21 cellular contexts compared by ENCODE assay signal in the genomic region with DNA sequence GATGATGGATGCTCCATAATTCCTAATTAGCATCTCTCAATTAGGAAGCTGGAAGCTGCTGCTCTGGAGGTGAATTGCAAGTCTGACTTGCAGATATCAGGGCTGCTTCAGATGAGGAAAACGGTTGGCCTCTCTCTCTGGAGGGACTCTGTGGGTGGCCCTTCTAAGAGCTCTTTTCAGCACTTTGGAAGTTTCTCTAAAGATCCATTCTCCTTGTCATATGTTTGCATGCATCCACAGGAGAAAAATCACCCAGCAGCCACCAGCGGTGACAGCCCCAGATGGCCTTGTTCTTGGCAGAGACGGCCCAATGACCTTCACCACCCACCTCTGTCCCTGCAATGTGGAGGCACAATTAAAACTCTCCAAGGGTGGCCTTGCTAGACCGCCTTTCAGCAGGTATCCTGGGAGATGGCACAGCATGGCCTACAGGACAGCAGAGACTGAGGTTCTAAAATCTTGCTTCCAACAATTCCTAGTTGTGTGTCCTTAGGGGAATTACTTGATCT. TPM values are rescaled to one million over a fixed set of nuclear protein-coding genes. Genes with fewer than 3 reads are reported as not detected.
DNase-seq lines count a peak whose midpoint lies in the region; ATAC-seq, FAIRE-seq and TF ChIP-seq lines count a peak whose summit lies in the region.
"Had no signal": no experiment of that assay in that cellular context is flagged by ENCODE, and none has a peak within 500 bp of the region (broad histone marks: within the 10 kb centered on the region; RNA-seq: fewer than 3 reads in every experiment).

No MANE protein-coding gene starts in this region.

- H2BK5ac ChIP-seq in H1 (ENCODE audit: low read depth, low read length), result no peak overlapping the region

- H3K9me2 ChIP-seq in hepatocyte (replicated peaks; ENCODE audit: insufficient read depth), result no peaks in the 10 kb centered on the region

- no peak overlapping the region for H4K8ac ChIP-seq in H1 (ENCODE audit: extremely low read depth, insufficient read depth, low read length)

- intact Hi-C loops in Right ventricle myocardium superior (cut with DNase I), result no loop called here
- intact Hi-C loops in cardiac septum (cut with DNase I), result no loop called here

- H4K5ac ChIP-seq in H1 (ENCODE audit: insufficient read length, low read depth, low read length), result no peak overlapping the region

- H3K9me3 Mint-ChIP-seq in osteocyte (ENCODE audit: unreplicated experiment), result peaks cover 3% of the 10 kb centered on the region
- H3K9me3 Mint-ChIP-seq in activated CD4-positive, alpha-beta T cell treated with anti-CD3 and anti-CD28 coated beads, Interleukin-2, amount 10 ng/mL, durations not matched to agents 7 days and 5 days, result peaks cover 2% of the 10 kb centered on the region
- H3K9me3 Mint-ChIP-seq: GM23338 had no signal

- H3K36me3 Mint-ChIP-seq in osteocyte (ENCODE audit: unreplicated experiment), result no peaks in the 10 kb centered on the region
- no peaks in the 10 kb centered on the region for H3K36me3 Mint-ChIP-seq in activated CD4-positive, alpha-beta T cell treated with anti-CD3 and anti-CD28 coated beads, Interleukin-2, amount 10 ng/mL, durations not matched to agents 7 days and 5 days (ENCODE audit: low read depth)
- H3K36me3 Mint-ChIP-seq: CD4-positive, alpha-beta memory T cell had no signal

- H3K18ac ChIP-seq in H1 (ENCODE audit: extremely low read depth, low read length), result no peak overlapping the region

- no peak for DNase-seq in Right ventricle myocardium superior
- DNase-seq in cardiac septum (ENCODE audit: low spot score), result no peak
- DNase-seq in H1 (ENCODE audit: low read depth in 1 of 2, low spot score in 2 of 2), result no peak
- DNase-seq in osteocyte (ENCODE audit: extremely low spot score, unreplicated experiment), result peak; percentile 25
- DNase-seq in activated CD4-positive, alpha-beta T cell treated with anti-CD3 and anti-CD28 coated beads, Interleukin-2, amount 10 ng/mL, durations not matched to agents 7 days and 5 days, result no peak
- no peak for DNase-seq in hepatocyte (ENCODE audit: low spot score)
- DNase-seq: C1 segment of cervical spinal cord; Calu3; CD4-positive, alpha-beta memory T cell; COR-L47; DMS53; DMS79 treated with DMSO at 0.1 percent for 48 hours; GF-D8 had no signal

- no peaks in the 10 kb centered on the region for H3K36me3 ChIP-seq in H1 (ENCODE audit: control insufficient read depth in 2 of 4, insufficient read depth in 4 of 4, low read length in 3 of 4)
- no peaks in the 10 kb centered on the region for H3K36me3 ChIP-seq in hepatocyte (replicated peaks; ENCODE audit: insufficient read depth, low read depth)
- H3K36me3 ChIP-seq: HAP-1 had no signal

- no peaks in the 10 kb centered on the region; the same call in 1 of the 2 replicates for H3K79me1 ChIP-seq in H1 (ENCODE audit: low read depth, low read length)

- H3K14ac ChIP-seq in H1 (ENCODE audit: insufficient read length), result no peak overlapping the region

- H2BK12ac ChIP-seq in H1 (ENCODE audit: low read depth, low read length), result no peak overlapping the region

- no peak overlapping the region for H2BK20ac ChIP-seq in H1 (ENCODE audit: low read length)

- peak overlapping the region; percentile 11 for H3K23ac ChIP-seq in H1 (ENCODE audit: insufficient read length)

- 78% methylated on average over 4 of the region's 4 CpGs; no CpG with 5 or more reads in 1 of the 2 experiments for WGBS in H1 (ENCODE audit: extremely low coverage in 1 of 2, insufficient coverage in 1 of 2, insufficient read length in 1 of 2, insufficient replicate concordance in 2 of 2, low coverage in 1 of 2, low lambda C conversion rate in 2 of 2, missing lambda C conversion rate in 1 of 2), 2 experiments
- WGBS in hepatocyte (ENCODE audit: low lambda C conversion rate, missing lambda C conversion rate), result 74% methylated on average over 4 of the region's 4 CpGs

- H2AFZ ChIP-seq in H1 (ENCODE audit: low read length) (no peak overlapping the region), hepatocyte (no peak overlapping the region)
- H2AFZ ChIP-seq: GM23338 had no signal

- TF ChIP-seq POLR2A in H1 (IDR thresholded peaks at IDR 0.05; ENCODE audit: control extremely low read depth in 1 of 2, low read depth in 2 of 2, low read length in 2 of 2), result no peak

- H3K4me1 ChIP-seq in H1 (replicated peaks in 1 of 4; ENCODE audit: control insufficient read depth in 3 of 4, insufficient read depth in 4 of 4, low read length in 3 of 4), result no peaks in the 10 kb centered on the region
- no peaks in the 10 kb centered on the region for H3K4me1 ChIP-seq in hepatocyte (ENCODE audit: insufficient read depth)
- H3K4me1 ChIP-seq: HAP-1 had no signal

- peak; percentile 29 for ATAC-seq in Right ventricle myocardium superior (ENCODE audit: poor library complexity)
- ATAC-seq: GM23338 had no signal

- no peak for FAIRE-seq in H1 (lab: Jason Lieb, UNC)
- FAIRE-seq: GM12891, GM18507, H54 had no signal

- no peak overlapping the region for H2BK15ac ChIP-seq in H1 (ENCODE audit: low read length)

- H3K27me3 ChIP-seq in H1 (replicated peaks in 1 of 4; ENCODE audit: control insufficient read depth in 3 of 4, extremely low read depth in 1 of 4, insufficient read depth in 3 of 4, low read length in 3 of 4) (no peaks in the 10 kb centered on the region), hepatocyte (no peaks in the 10 kb centered on the region)

- no peak overlapping the region for H2BK120ac ChIP-seq in H1 (replicated peaks; ENCODE audit: low read depth, low read length)

- H3K27ac ChIP-seq in H1 (ENCODE audit: low read depth, low read length) (no peak overlapping the region), hepatocyte (no peak overlapping the region)

- H4K20me1 ChIP-seq in H1 (replicated peaks in 1 of 2; ENCODE audit: control insufficient read depth in 1 of 2, insufficient read depth in 2 of 2, low read length in 2 of 2), result no peaks in the 10 kb centered on the region
- H4K20me1 ChIP-seq in hepatocyte (ENCODE audit: insufficient read depth, poor library complexity, severe bottlenecking), result no peaks in the 10 kb centered on the region

- H3K56ac ChIP-seq in H1 (replicated peaks; ENCODE audit: insufficient read length, low read depth, low read length), result no peak overlapping the region

- no peak overlapping the region for H3K4me3 Mint-ChIP-seq in osteocyte (ENCODE audit: unreplicated experiment)
- H3K4me3 Mint-ChIP-seq in activated CD4-positive, alpha-beta T cell treated with anti-CD3 and anti-CD28 coated beads, Interleukin-2, amount 10 ng/mL, durations not matched to agents 7 days and 5 days, result no peak overlapping the region
- H3K4me3 Mint-ChIP-seq: CD4-positive, alpha-beta memory T cell; GM23338 had no signal

- TF ChIP-seq CTCF in H1 (IDR thresholded peaks at IDR 0.05; ENCODE audit: control extremely low read depth in 1 of 3, insufficient read depth in 1 of 3, low read depth in 1 of 3, low read length in 3 of 3), result no peak
- TF ChIP-seq CTCF in osteocyte (IDR thresholded peaks at IDR 0.05), result no peak
- no peak for TF ChIP-seq CTCF in hepatocyte (IDR thresholded peaks at IDR 0.05; ENCODE audit: poor library complexity)

- H3K9ac ChIP-seq in H1 (replicated peaks in 1 of 4; ENCODE audit: extremely low read depth in 1 of 4, low read depth in 3 of 4, low read length in 3 of 4), result peak overlapping the region in 1 of 4 experiments; percentile 10; a peak in 1 of 7 replicates

- H3K23me2 ChIP-seq in H1 (ENCODE audit: low read depth, low read length), result no peaks in the 10 kb centered on the region

- no peak overlapping the region for H3K4ac ChIP-seq in H1 (replicated peaks; ENCODE audit: insufficient read length, low read depth, low read length)

- no peaks in the 10 kb centered on the region for H3K9me3 ChIP-seq in H1 (ENCODE audit: insufficient read depth in 2 of 2, low read depth in 1 of 2, low read length in 1 of 2)
- no peaks in the 10 kb centered on the region for H3K9me3 ChIP-seq in hepatocyte (ENCODE audit: low read depth)
- H3K9me3 ChIP-seq: HAP-1 had no signal

- H4K91ac ChIP-seq in H1 (replicated peaks; ENCODE audit: insufficient read length, low read length), result no peak overlapping the region

- no peaks in the 10 kb centered on the region for H3K4me1 Mint-ChIP-seq in osteocyte (ENCODE audit: unreplicated experiment)
- no peaks in the 10 kb centered on the region for H3K4me1 Mint-ChIP-seq in activated CD4-positive, alpha-beta T cell treated with anti-CD3 and anti-CD28 coated beads, Interleukin-2, amount 10 ng/mL, durations not matched to agents 7 days and 5 days
- H3K4me1 Mint-ChIP-seq: CD4-positive, alpha-beta memory T cell; GM23338 had no signal

- TF ChIP-seq RAD21 in H1 (IDR thresholded peaks at IDR 0.05 in 1 of 2, conservative IDR thresholded peaks at IDR 0.05 in 1 of 2; ENCODE audit: low read depth in 2 of 2, low read length in 2 of 2), result no peak

- CTCF ChIA-PET in H1 (lab: Charles Lee; ENCODE audit: partially characterized antibody), result no interaction called here
- CTCF ChIA-PET in activated CD4-positive, alpha-beta T cell treated with anti-CD3 and anti-CD28 coated beads, Interleukin-2, amount 10 ng/mL, durations not matched to agents 7 days and 5 days (lab: Charles Lee), result no interaction called here

- no peak for TF ChIP-seq EP300 in H1 (IDR thresholded peaks at IDR 0.05; ENCODE audit: borderline replicate concordance in 1 of 2, low read depth in 2 of 2, low read length in 2 of 2)

- no peaks in the 10 kb centered on the region for H3K79me2 ChIP-seq in H1 (ENCODE audit: control insufficient read depth in 1 of 2, insufficient read depth in 2 of 2, low read length in 2 of 2)
- no peaks in the 10 kb centered on the region for H3K79me2 ChIP-seq in hepatocyte

- H3K4me2 ChIP-seq in H1 (ENCODE audit: insufficient read depth in 1 of 2, low read depth in 2 of 2, low read length in 2 of 2) (no peak overlapping the region), hepatocyte (no peak overlapping the region)
- H3K4me2 ChIP-seq: GM23338 had no signal

- H3K27ac Mint-ChIP-seq in osteocyte (ENCODE audit: unreplicated experiment), result no peak overlapping the region
- no peak overlapping the region for H3K27ac Mint-ChIP-seq in activated CD4-positive, alpha-beta T cell treated with anti-CD3 and anti-CD28 coated beads, Interleukin-2, amount 10 ng/mL, durations not matched to agents 7 days and 5 days
- H3K27ac Mint-ChIP-seq: CD4-positive, alpha-beta memory T cell; GM23338 had no signal

- H3K27me3 Mint-ChIP-seq in osteocyte (ENCODE audit: unreplicated experiment), result no peaks in the 10 kb centered on the region
- no peaks in the 10 kb centered on the region for H3K27me3 Mint-ChIP-seq in activated CD4-positive, alpha-beta T cell treated with anti-CD3 and anti-CD28 coated beads, Interleukin-2, amount 10 ng/mL, durations not matched to agents 7 days and 5 days

- H3K4me3 ChIP-seq in H1 (ENCODE audit: extremely low read depth in 1 of 4, insufficient read depth in 2 of 4, low read depth in 3 of 4, low read length in 4 of 4) (no peak overlapping the region), hepatocyte (no peak overlapping the region)
- H3K4me3 ChIP-seq: GM23338, HAP-1 had no signal

- POLR2A ChIA-PET in H1 (lab: Charles Lee; ENCODE audit: partially characterized antibody), result interaction anchor here (0.6 kb wide), 1 partner anchor 15 kb away, joined by 4 read pairs; no protein-coding TSS in a partner anchor
- POLR2A ChIA-PET in activated CD4-positive, alpha-beta T cell treated with anti-CD3 and anti-CD28 coated beads, Interleukin-2, amount 10 ng/mL, durations not matched to agents 7 days and 5 days (lab: Charles Lee), result interaction anchor here (0.6 kb wide), 1 partner anchor 11 kb away, joined by 6 read pairs; no protein-coding TSS in a partner anchor

- no peak overlapping the region for H2AK5ac ChIP-seq in H1 (ENCODE audit: low read depth, low read length)

RNA-seq across cellular contexts. Expression of a gene that starts 42.3 kb away (rescaled TPM):
- total RNA-seq in Right ventricle myocardium superior (not detected), cardiac septum (not detected), osteocyte (not detected in 2 replicates), hepatocyte (0.32 and 0.37 TPM in 2 replicates)
- 2.1 and 2.2 TPM in 2 replicates for total RNA-seq in H1 (2021; fragmentation: NEBNext Ultra II Directional; extraction: Animal tissue kit (Norgen Biotek cat#: 25700))
- polyA plus RNA-seq in H1 (2011; rRNA removed) (0.60 and 0.74 TPM in 2 replicates), hepatocyte (0.22 and 0.46 TPM in 2 replicates)
- 0.41 TPM for polyA plus RNA-seq in H1 (2011; cell fraction: cytosol; rRNA removed)
- polyA plus RNA-seq in H1 (2011; cell fraction: nucleus; rRNA removed), result 1.2 TPM
- 0.76 to 0.96 TPM (median 0.94 TPM) in 4 replicates for polyA plus RNA-seq in H1 (2012, experiment 1 of 2)
- 0.13 TPM for polyA plus RNA-seq in H1 (2012, experiment 2 of 2)
- 0.43 TPM for polyA plus RNA-seq in H1 (2013, experiment 1 of 2)
- polyA plus RNA-seq in H1 (2013, experiment 2 of 2), result 0.40 TPM
- polyA minus RNA-seq in H1 (2011; rRNA and poly(A)+ RNA removed), result 2.5 and 2.7 TPM in 2 replicates
- polyA minus RNA-seq in H1 (2011; cell fraction: cytosol; rRNA and poly(A)+ RNA removed), result 1.9 TPM
- 2.8 TPM for polyA minus RNA-seq in H1 (2011; cell fraction: nucleus; rRNA and poly(A)+ RNA removed)
- under 1 TPM; 0.04 to 0.15 TPM for total RNA-seq in activated CD4-positive, alpha-beta T cell treated with anti-CD3 and anti-CD28 coated beads, Interleukin-2, amount 10 ng/mL, durations not matched to agents 7 days and 5 days
- total RNA-seq: A673, G401 had no signal
- polyA plus RNA-seq: BJ had no signal
